In the genomic region with DNA sequence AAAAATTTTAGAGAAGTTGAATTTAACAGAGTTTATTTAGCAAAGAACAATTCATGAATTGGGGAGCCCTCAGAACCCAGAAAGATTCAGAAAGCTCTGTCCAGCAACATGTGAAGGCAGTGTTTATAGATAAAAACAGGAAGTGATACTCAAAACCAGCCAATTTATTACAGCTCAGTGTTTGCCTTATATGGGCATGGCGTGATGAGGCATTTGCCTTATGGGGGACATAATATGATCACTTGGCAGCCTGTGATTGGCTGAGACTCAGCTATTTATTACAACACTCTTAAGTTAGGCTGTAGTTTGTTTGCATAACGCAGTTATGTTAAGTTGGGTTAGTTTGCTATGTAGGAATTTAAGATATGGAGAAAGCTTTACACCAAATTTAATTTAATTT, we compare ENCODE assay signal across 13 cellular contexts. TPM values are rescaled to one million over a fixed set of nuclear protein-coding genes. Genes with fewer than 3 reads are reported as not detected.
DNase-seq lines count a peak whose midpoint lies in the region; ATAC-seq, FAIRE-seq and TF ChIP-seq lines count a peak whose summit lies in the region.
"Had no signal": no experiment of that assay in that cellular context is flagged by ENCODE, and none has a peak within 500 bp of the region (broad histone marks: within the 10 kb centered on the region; RNA-seq: fewer than 3 reads in every experiment).

No MANE protein-coding gene starts in this region.

- POLR2A ChIA-PET in OCI-LY7 (lab: Charles Lee), result interaction anchor here (0.5 to 1.5 kb wide), 9 partner anchors 8 to 147 kb away, joined by 3 to 11 read pairs (median 4); partner anchors contain the start of genes HLA-DPA1 and RING1
- POLR2A ChIA-PET in WTC11 (lab: Charles Lee), result no interaction called here

- FAIRE-seq in H54 (lab: Jason Lieb, UNC), result peak; percentile 41

- peak; percentile 54 for DNase-seq in Daoy (ENCODE audit: low read depth)
- DNase-seq in H54 (ENCODE audit: insufficient read length, low spot score), result no peak
- peak; percentile 81 for DNase-seq in OCI-LY7 (ENCODE audit: low spot score)
- peak; percentile 8 for DNase-seq in fibroblast of peridontal ligament (ENCODE audit: extremely low read depth)
- DNase-seq in esophagus muscularis mucosa (ENCODE audit: extremely low spot score), result no peak
- no peak for DNase-seq in substantia nigra (lab: John Stamatoyannopoulos, UW)
- no peak for DNase-seq in testis
- no peak for DNase-seq in WTC11 (ENCODE audit: low spot score)
- DNase-seq: activated effector memory CD4-positive, alpha-beta T cell treated with anti-CD3 and anti-CD28 coated beads, Interleukin-2, amount 50 U/mL, for 16 hours; kidney glomerular epithelial cell; NCI-H2107; T1000 had no signal

- no peak overlapping the region for H3K27ac Mint-ChIP-seq in WTC11
- H3K27ac Mint-ChIP-seq: progenitor cell of endocrine pancreas had no signal

- peak overlapping the region; percentile 27; the same call in 1 of the 2 replicates for H2AFZ ChIP-seq in OCI-LY7 (ENCODE audit: low read length)

- H3K27me3 ChIP-seq in esophagus muscularis mucosa (peaks cover 0 to 7% (median 0%) of the 10 kb centered on the region in 4 donors), testis (no peaks in the 10 kb centered on the region)

- peaks cover 2% of the 10 kb centered on the region; the same call in 1 of the 2 replicates for H3K27me3 Mint-ChIP-seq in WTC11 (ENCODE audit: low read depth)

- ATAC-seq in WTC11, result no peak

- H3K4me1 Mint-ChIP-seq in WTC11, result no peaks in the 10 kb centered on the region

- H3K36me3 Mint-ChIP-seq in WTC11, result peaks cover 11% of the 10 kb centered on the region

- no peaks in the 10 kb centered on the region for H3K9me2 ChIP-seq in OCI-LY7 (ENCODE audit: insufficient read depth, low read length)

- no peak overlapping the region for H3K4me3 ChIP-seq in OCI-LY7 (ENCODE audit: low read depth, low read length, poor library complexity, severe bottlenecking)
- no peak overlapping the region for H3K4me3 ChIP-seq in esophagus muscularis mucosa
- no peak overlapping the region for H3K4me3 ChIP-seq in testis

- TF ChIP-seq POLR2A in H54 (IDR thresholded peaks at IDR 0.05; ENCODE audit: low read depth, low read length) (no peak), esophagus muscularis mucosa (IDR thresholded peaks at IDR 0.05; ENCODE audit: low read depth) (no peak), testis (IDR thresholded peaks at IDR 0.05) (no peak)

- no peak overlapping the region for H3K4me3 Mint-ChIP-seq in WTC11

- peaks cover 45% of the 10 kb centered on the region for H3K36me3 ChIP-seq in OCI-LY7 (ENCODE audit: insufficient read depth, low read length)
- H3K36me3 ChIP-seq in esophagus muscularis mucosa, result peaks cover 0 to 4% (median 0%) of the 10 kb centered on the region in 4 donors
- H3K36me3 ChIP-seq in testis (ENCODE audit: low read depth, missing control alignments), result no peaks in the 10 kb centered on the region

- H3K79me2 ChIP-seq in OCI-LY7 (ENCODE audit: insufficient read depth, low read depth, low read length), result no peaks in the 10 kb centered on the region

- H3K9me3 Mint-ChIP-seq in WTC11, result peaks cover 17% of the 10 kb centered on the region

- TF ChIP-seq CTCF in OCI-LY7 (conservative IDR thresholded peaks at IDR 0.05; ENCODE audit: low read length) (no peak), esophagus muscularis mucosa (IDR thresholded peaks at IDR 0.05) (no peak), testis (IDR thresholded peaks at IDR 0.05) (no peak), WTC11 (IDR thresholded peaks at IDR 0.05) (no peak)

- no peak for TF ChIP-seq EP300 in esophagus muscularis mucosa (IDR thresholded peaks at IDR 0.05)

- peaks cover 29% of the 10 kb centered on the region for H3K4me1 ChIP-seq in OCI-LY7 (ENCODE audit: insufficient read depth, low read length, poor library complexity, severe bottlenecking)
- no peaks in the 10 kb centered on the region for H3K4me1 ChIP-seq in esophagus muscularis mucosa
- no peaks in the 10 kb centered on the region for H3K4me1 ChIP-seq in testis

- H3K4me2 ChIP-seq in OCI-LY7 (ENCODE audit: low read length), result 0 out of 2 replicates have a peak overlapping the region, but pooled peaks have one; percentile 9

- H3K9me3 ChIP-seq in OCI-LY7 (ENCODE audit: low read length), result peaks cover 18% of the 10 kb centered on the region
- H3K9me3 ChIP-seq in esophagus muscularis mucosa, result no peaks in the 10 kb centered on the region
- no peaks in the 10 kb centered on the region for H3K9me3 ChIP-seq in testis

- intact Hi-C loops in OCI-LY7 (cut with micrococcal nuclease; ENCODE audit: unreplicated experiment) (no loop called here), esophagus muscularis mucosa (cut with DNase I) (no loop called here), testis (cut with DNase I; ENCODE audit: low total_unique reads) (no loop called here)

- H3K27ac ChIP-seq in OCI-LY7 (ENCODE audit: low read depth, low read length, poor library complexity, severe bottlenecking) (peak overlapping the region; percentile 49), esophagus muscularis mucosa (replicated peaks in 1 of 4) (no peak overlapping the region), substantia nigra (ENCODE audit: low read depth, low read length, poor library complexity, severe bottlenecking) (no peak overlapping the region), testis (no peak overlapping the region)

- BruUV-seq in OCI-LY7 (replicated peaks; lab: Mats Ljungman, UMichigan), result no TSS peak

- CTCF ChIA-PET in OCI-LY7 (lab: Charles Lee; ENCODE audit: unreplicated experiment), result no interaction called here
- CTCF ChIA-PET in WTC11 (lab: Charles Lee), result interaction anchor here (0.6 to 1.0 kb wide), 2 partner anchors 10 to 13 kb away, joined by 3 to 5 read pairs; no protein-coding TSS in a partner anchor

- WGBS in esophagus muscularis mucosa, result 90% methylated on average over 2 of the region's 2 CpGs
- 79 to 86% methylated on average over 2 of the region's 2 CpGs for WGBS in testis, 2 donors

- no peaks in the 10 kb centered on the region for H4K20me1 ChIP-seq in OCI-LY7 (ENCODE audit: insufficient read depth, low read length)

TF ChIP-seq in WTC11, 78 proteins besides CTCF, POLR2A, EP300 and RAD21:
- TF ChIP-seq, protein P1, sequence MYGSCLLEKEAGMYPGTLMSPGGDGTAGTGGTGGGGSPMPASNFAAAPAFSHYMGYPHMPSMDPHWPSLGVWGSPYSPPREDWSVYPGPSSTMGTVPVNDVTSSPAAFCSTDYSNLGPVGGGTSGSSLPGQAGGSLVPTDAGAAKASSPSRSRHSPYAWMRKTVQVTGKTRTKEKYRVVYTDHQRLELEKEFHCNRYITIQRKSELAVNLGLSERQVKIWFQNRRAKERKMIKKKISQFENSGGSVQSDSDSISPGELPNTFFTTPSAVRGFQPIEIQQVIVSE (CRISPR knock-in tag; IDR thresholded peaks at IDR 0.05; ENCODE audit: borderline replicate concordance), result no peak
- TF ChIP-seq JAZF1 (CRISPR knock-in tag; IDR thresholded peaks at IDR 0.05) (no peak), ZNF423 (CRISPR knock-in tag; IDR thresholded peaks at IDR 0.05) (no peak), ZNF512 (CRISPR knock-in tag; IDR thresholded peaks at IDR 0.05; ENCODE audit: borderline replicate concordance) (no peak)

RNA-seq across cellular contexts. Expression of gene HLA-DPA1, which starts 11.5 kb away (rescaled TPM):
- 4.2 and 13.8 TPM in 2 replicates for total RNA-seq in Daoy (2014; rRNA removed; shearing (Covaris generic))
- 306 and 388 TPM in 2 replicates for total RNA-seq in OCI-LY7 (2014; rRNA removed; shearing (Covaris generic))
- 253 and 256 TPM in 2 replicates for total RNA-seq in OCI-LY7 (2022)
- 10 to 100 TPM; 28.5 to 91.3 (median 65.9) TPM for total RNA-seq in esophagus muscularis mucosa
- total RNA-seq in testis, result 10 to 100 TPM; 26.5 to 48.9 TPM
- polyA plus RNA-seq in testis (ENCODE audit: insufficient read depth, low read depth, low replicate concordance), result 143 TPM
- total RNA-seq in WTC11 (2021), result 4.4 to 5.4 TPM (median 4.9 TPM) in 3 replicates

RNA-seq across cellular contexts. Expression of gene HLA-DPB1, which starts 13.8 kb away (rescaled TPM):
- total RNA-seq in Daoy (2014; rRNA removed; shearing (Covaris generic)), result 25.4 and 34.6 TPM in 2 replicates
- total RNA-seq in OCI-LY7 (2014; rRNA removed; shearing (Covaris generic)), result 117 and 139 TPM in 2 replicates
- total RNA-seq in OCI-LY7 (2022) (74.5 and 78.5 TPM in 2 replicates), esophagus muscularis mucosa (10 to 100 TPM; 38.6 to 95.8 (median 61.7) TPM), testis (10 to 100 TPM; 14.4 to 39.5 TPM), WTC11 (2021) (18.0 to 23.9 TPM (median 21.3 TPM) in 3 replicates)
- 183 TPM for polyA plus RNA-seq in testis (ENCODE audit: insufficient read depth, low read depth, low replicate concordance)

RNA-seq across cellular contexts. Expression of gene HLA-DOA, which starts 52.6 kb away (rescaled TPM):
- total RNA-seq in Daoy (2014; rRNA removed; shearing (Covaris generic)), result 1.9 TPM in 1 of 2 replicates, not detected in the other
- 60.3 and 78.3 TPM in 2 replicates for total RNA-seq in OCI-LY7 (2014; rRNA removed; shearing (Covaris generic))
- 55.0 and 65.4 TPM in 2 replicates for total RNA-seq in OCI-LY7 (2022)
- 10 to 100 TPM in 2 of 4 donors, 1 to 10 TPM in 2; 3.8 to 11.5 (median 8.3) TPM for total RNA-seq in esophagus muscularis mucosa
- total RNA-seq in testis, result 1 to 10 TPM; 1.2 to 1.7 TPM
- polyA plus RNA-seq in testis (ENCODE audit: insufficient read depth, low read depth, low replicate concordance), result 13.5 TPM
- 13.6 to 24.6 TPM (median 24.4 TPM) in 3 replicates for total RNA-seq in WTC11 (2021)

Comparison
In these comparisons a context has a peak if more than half of its experiments do, and no peak if none do; other contexts are left out.
1. DNase-seq: peak in Daoy (single experiment), OCI-LY7 (single experiment) and fibroblast of peridontal ligament (single experiment); none in H54 (single experiment), esophagus muscularis mucosa (single experiment), substantia nigra (0 of 49), testis (single experiment) and WTC11 (single experiment).